In the genomic region with DNA sequence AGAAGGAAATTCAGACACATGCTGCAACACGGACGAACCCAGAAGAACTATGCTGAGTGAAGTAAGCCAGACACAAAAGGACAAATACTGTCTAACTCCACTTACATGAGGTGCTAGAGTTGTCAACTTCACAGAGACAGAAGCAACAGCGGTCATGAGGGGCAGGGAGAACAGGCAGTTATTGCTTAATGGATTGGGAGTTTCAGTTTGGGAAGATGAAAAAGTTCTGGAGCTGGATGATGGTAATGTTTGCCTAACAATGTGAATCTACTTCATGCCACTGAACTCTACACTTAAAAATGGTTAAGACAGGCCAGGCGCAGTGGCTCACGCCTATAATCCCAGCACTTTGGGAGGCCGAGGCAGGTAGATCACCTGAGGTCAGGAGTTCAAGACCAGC, we compare ENCODE assay signal across 32 cellular contexts.
"Had no signal": no experiment of that assay in that cellular context is flagged by ENCODE, and none has a peak within 500 bp of the region (broad histone marks: within the 10 kb centered on the region; RNA-seq: fewer than 3 reads in every experiment).

No MANE protein-coding gene starts in this region.

- H3K27me3 Mint-ChIP-seq: activated CD4-positive, alpha-beta T cell treated with anti-CD3 and anti-CD28 coated beads, Interleukin-2, amount 10 ng/mL, durations not matched to agents 24 days and 14 days; activated CD8-positive, alpha-beta T cell treated with anti-CD3 and anti-CD28 coated beads for 36 hours had no signal

- H3K36me3 ChIP-seq: breast epithelium had no signal

- H3K4me3 ChIP-seq: adrenal gland, body of pancreas, breast epithelium, K562 had no signal

- H3K27ac ChIP-seq: adrenal gland, body of pancreas, breast epithelium, WERI-Rb-1 had no signal

- FAIRE-seq: astrocyte, K562 had no signal

- H3K27ac Mint-ChIP-seq: activated CD4-positive, alpha-beta T cell treated with anti-CD3 and anti-CD28 coated beads, Interleukin-2, amount 10 ng/mL, durations not matched to agents 24 days and 14 days; activated CD8-positive, alpha-beta T cell treated with anti-CD3 and anti-CD28 coated beads for 36 hours; activated naive CD4-positive, alpha-beta T cell treated with anti-CD3 and anti-CD28 coated beads for 36 hours; activated naive CD4-positive, alpha-beta T cell treated with anti-CD3 and anti-CD28 coated beads, Interleukin-2, amount 50 U/mL, for 72 hours; activated T-helper 1 cell treated with anti-CD3 and anti-CD28 coated beads, Interleukin-12 subunit alpha, Interleukin-12 subunit beta, Interleukin-2, Interleukin-4 antibody, amounts not matched to agents 30 ng/mL and 10 ng/mL and 1 ng/mL, durations not matched to agents 14 hours and 24 hours and 36 hours had no signal

- H3K9me3 Mint-ChIP-seq: activated CD4-positive, alpha-beta T cell treated with anti-CD3 and anti-CD28 coated beads, Interleukin-2, amount 10 ng/mL, durations not matched to agents 24 days and 14 days; activated CD8-positive, alpha-beta T cell treated with anti-CD3 and anti-CD28 coated beads for 36 hours; activated naive CD4-positive, alpha-beta T cell treated with anti-CD3 and anti-CD28 coated beads for 36 hours; activated naive CD4-positive, alpha-beta T cell treated with anti-CD3 and anti-CD28 coated beads, Interleukin-2, amount 50 U/mL, for 72 hours; activated T-cell treated with anti-CD3 and anti-CD28 coated beads, Interleukin-2, amount 50 U/mL, for 4 hours; activated T-helper 1 cell treated with anti-CD3 and anti-CD28 coated beads, Interleukin-12 subunit alpha, Interleukin-12 subunit beta, Interleukin-2, Interleukin-4 antibody, amounts not matched to agents 30 ng/mL and 10 ng/mL and 1 ng/mL, durations not matched to agents 14 hours and 24 hours and 36 hours had no signal

- DNase-seq: activated CD4-positive, alpha-beta T cell treated with anti-CD3 and anti-CD28 coated beads, Interleukin-2, amount 10 ng/mL, durations not matched to agents 24 days and 14 days; activated CD4-positive, alpha-beta T cell treated with anti-CD3 and anti-CD28 coated beads, Interleukin-2, amount 50 U/mL, for 4 hours; activated CD8-positive, alpha-beta memory T cell treated with anti-CD3 and anti-CD28 coated beads, Interleukin-2, amount 50 U/mL, for 4 hours; activated CD8-positive, alpha-beta T cell treated with anti-CD3 and anti-CD28 coated beads for 36 hours; activated gamma-delta T cell treated with Interleukin-2 at 50 U/mL for 16 hours; activated naive CD4-positive, alpha-beta T cell treated with anti-CD3 and anti-CD28 coated beads for 36 hours; activated T-cell treated with anti-CD3 and anti-CD28 coated beads for 4 hours; activated T-cell treated with anti-CD3 and anti-CD28 coated beads, Interleukin-2, amount 50 U/mL, for 4 hours; adrenal gland; body of pancreas; caudate nucleus; NCI-H1092 treated with DMSO at 0.1 percent for 48 hours; NCI-H1417; NCI-H146; NCI-H187; NCI-H2029 treated with DMSO at 0.1 percent for 48 hours; NCI-H2107; NCI-H2171; NCI-H510A; NCI-H526; NCI-H748 treated with DMSO at 0.1 percent for 48 hours; SIG-M5; SW 1271; T-helper 1 cell; T-helper 2 cell; T1000; WERI-Rb-1 had no signal

- H3K9me3 ChIP-seq: adrenal gland, body of pancreas, breast epithelium had no signal

- H3K27me3 ChIP-seq: adrenal gland, body of pancreas, breast epithelium had no signal

- H3K4me1 ChIP-seq: adrenal gland, breast epithelium had no signal

- H3K4me3 Mint-ChIP-seq: activated CD4-positive, alpha-beta T cell treated with anti-CD3 and anti-CD28 coated beads, Interleukin-2, amount 10 ng/mL, durations not matched to agents 24 days and 14 days; activated CD8-positive, alpha-beta T cell treated with anti-CD3 and anti-CD28 coated beads for 36 hours; activated naive CD4-positive, alpha-beta T cell treated with anti-CD3 and anti-CD28 coated beads for 36 hours; activated T-cell treated with anti-CD3 and anti-CD28 coated beads, Interleukin-2, amount 50 U/mL, for 4 hours; activated T-helper 1 cell treated with anti-CD3 and anti-CD28 coated beads, Interleukin-12 subunit alpha, Interleukin-12 subunit beta, Interleukin-2, Interleukin-4 antibody, amounts not matched to agents 30 ng/mL and 10 ng/mL and 1 ng/mL, durations not matched to agents 14 hours and 24 hours and 36 hours had no signal

- ATAC-seq: activated CD8-positive, alpha-beta T cell treated with anti-CD3 and anti-CD28 coated beads for 36 hours; activated naive CD4-positive, alpha-beta T cell treated with anti-CD3 and anti-CD28 coated beads, Interleukin-2, amount 50 U/mL, for 72 hours; activated T-cell treated with anti-CD3 and anti-CD28 coated beads, Interleukin-2, amount 50 U/mL, for 4 hours; body of pancreas; K562 had no signal
